22 cellular contexts compared by ENCODE assay signal in genomic region chr2:72982219-72982618, GRCh38.
"Had no signal": no experiment of that assay in that cellular context is flagged by ENCODE, and none has a peak within 500 bp of the region (broad histone marks: within the 10 kb centered on the region; RNA-seq: fewer than 3 reads in every experiment).

No MANE protein-coding gene starts in this region.

- H3K4me1 Mint-ChIP-seq: activated naive CD4-positive, alpha-beta T cell treated with anti-CD3 and anti-CD28 coated beads, Interleukin-2, amount 50 U/mL, for 24 hours; neural crest cell had no signal

- H3K4me3 Mint-ChIP-seq: activated naive CD4-positive, alpha-beta T cell treated with anti-CD3 and anti-CD28 coated beads, Interleukin-2, amount 50 U/mL, for 24 hours; activated T-cell treated with anti-CD3 and anti-CD28 coated beads, Interleukin-2, amount 50 U/mL, for 72 hours; dendritic cell treated with granulocyte-macrophage colony-stimulating factor and Interleukin-4, amounts not matched to agents 40 ng/mL and 50 ng/mL, for 4 days; memory B cell; neural crest cell; stimulated activated naive B cell treated with anti-CD40 and anti-IgM and Interleukin-4, amounts not matched to agents 10 μg/mL and 1 μg/mL and 100 μg/mL, for 72 hours had no signal

- H3K36me3 ChIP-seq: pancreas, thyroid gland had no signal

- H3K4me3 ChIP-seq: esophagus muscularis mucosa, left lung, mucosa of descending colon, pancreas, spleen, thyroid gland had no signal

- H3K27ac Mint-ChIP-seq: activated naive CD4-positive, alpha-beta T cell treated with anti-CD3 and anti-CD28 coated beads, Interleukin-2, amount 50 U/mL, for 24 hours; activated T-cell treated with anti-CD3 and anti-CD28 coated beads, Interleukin-2, amount 50 U/mL, for 72 hours; dendritic cell treated with granulocyte-macrophage colony-stimulating factor and Interleukin-4, amounts not matched to agents 40 ng/mL and 50 ng/mL, for 4 days; memory B cell; stimulated activated naive B cell treated with anti-CD40 and anti-IgM and Interleukin-4, amounts not matched to agents 10 μg/mL and 1 μg/mL and 100 μg/mL, for 72 hours had no signal

- H3K4me1 ChIP-seq: pancreas, thyroid gland had no signal

- H3K9me3 ChIP-seq: esophagus muscularis mucosa, left lung, mucosa of descending colon, pancreas, spleen, thyroid gland had no signal

- H3K9me3 Mint-ChIP-seq: activated naive CD4-positive, alpha-beta T cell treated with anti-CD3 and anti-CD28 coated beads, Interleukin-2, amount 50 U/mL, for 24 hours; activated T-cell treated with anti-CD3 and anti-CD28 coated beads, Interleukin-2, amount 50 U/mL, for 72 hours; dendritic cell treated with granulocyte-macrophage colony-stimulating factor and Interleukin-4, amounts not matched to agents 40 ng/mL and 50 ng/mL, for 4 days; memory B cell; naive B cell; neural crest cell; stimulated activated naive B cell treated with anti-CD40 and anti-IgM and Interleukin-4, amounts not matched to agents 10 μg/mL and 1 μg/mL and 100 μg/mL, for 72 hours had no signal

- H3K27ac ChIP-seq: esophagus muscularis mucosa, left lung, pancreas, spleen, thyroid gland had no signal

- DNase-seq: activated CD4-positive, alpha-beta T cell treated with anti-CD3 and anti-CD28 coated beads, Interleukin-2, amount 50 U/mL, for 1 hour; activated CD4-positive, CD25-positive, alpha-beta regulatory T cell treated with anti-CD3 and anti-CD28 coated beads, Interleukin-2, amount 50 U/mL, for 72 hours; activated CD8-positive, alpha-beta memory T cell treated with anti-CD3 and anti-CD28 coated beads for 24 hours; activated CD8-positive, alpha-beta memory T cell treated with anti-CD3 and anti-CD28 coated beads, Interleukin-2, amount 50 U/mL, for 48 hours; activated gamma-delta T cell; activated T-cell treated with anti-CD3 and anti-CD28 coated beads, Interleukin-2, amount 50 U/mL, for 72 hours; effector CD8-positive, alpha-beta T cell; hippocampal formation; left lung; naive B cell; pancreas; stimulated activated naive B cell treated with anti-CD40 and anti-IgM and Interleukin-4, amounts not matched to agents 10 μg/mL and 1 μg/mL and 100 μg/mL, for 72 hours; SW 1271; T-helper 2 cell; thyroid gland had no signal

- H3K27me3 ChIP-seq: esophagus muscularis mucosa, left lung, pancreas, spleen, thyroid gland had no signal

- H3K36me3 Mint-ChIP-seq: activated naive CD4-positive, alpha-beta T cell treated with anti-CD3 and anti-CD28 coated beads, Interleukin-2, amount 50 U/mL, for 24 hours; naive B cell had no signal

- H3K27me3 Mint-ChIP-seq: activated naive CD4-positive, alpha-beta T cell treated with anti-CD3 and anti-CD28 coated beads, Interleukin-2, amount 50 U/mL, for 24 hours; dendritic cell treated with granulocyte-macrophage colony-stimulating factor and Interleukin-4, amounts not matched to agents 40 ng/mL and 50 ng/mL, for 4 days; memory B cell; naive B cell; stimulated activated naive B cell treated with anti-CD40 and anti-IgM and Interleukin-4, amounts not matched to agents 10 μg/mL and 1 μg/mL and 100 μg/mL, for 72 hours had no signal

- ATAC-seq: activated T-cell treated with anti-CD3 and anti-CD28 coated beads, Interleukin-2, amount 50 U/mL, for 72 hours; left lung; mucosa of descending colon; pancreas; stimulated activated naive B cell treated with anti-CD40 and anti-IgM and Interleukin-4, amounts not matched to agents 10 μg/mL and 1 μg/mL and 100 μg/mL, for 72 hours had no signal
